1 cellular context compared by ENCODE assay signal in the genomic region with DNA sequence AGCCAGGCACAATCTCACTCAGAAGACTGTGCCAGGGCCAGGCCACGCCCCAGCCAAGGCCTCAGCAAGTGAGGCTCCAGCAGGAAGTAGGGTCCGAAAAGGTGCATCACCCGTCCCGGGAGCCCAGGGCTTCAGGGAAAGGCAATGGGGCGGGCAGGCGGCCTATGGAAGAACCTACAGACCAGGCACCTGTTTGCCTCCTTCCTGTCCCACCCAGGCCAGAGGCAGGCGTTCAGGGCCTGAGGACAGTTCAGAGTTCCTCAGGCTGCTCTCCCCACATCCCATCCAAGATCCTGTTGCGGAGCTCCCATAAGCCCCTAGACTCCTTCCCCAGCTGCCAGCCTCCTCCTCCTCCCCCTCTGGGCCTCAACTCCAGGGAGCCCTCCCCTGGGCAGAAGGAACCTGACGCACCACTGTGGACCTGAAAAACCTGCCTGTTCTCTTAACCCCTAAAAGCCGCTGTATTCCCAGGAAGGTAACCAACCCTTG.
A peak's percentile ranks its signal among the peaks of the same experiment; 100 is the strongest.
TF ChIP-seq lines count a peak whose summit lies in the region.

No MANE protein-coding gene starts in this region.

TF ChIP-seq in HEK293, 187 proteins besides CTCF, POLR2A, EP300 and RAD21 (continued from another document and continues in another):
- TF ChIP-seq, protein P1, sequence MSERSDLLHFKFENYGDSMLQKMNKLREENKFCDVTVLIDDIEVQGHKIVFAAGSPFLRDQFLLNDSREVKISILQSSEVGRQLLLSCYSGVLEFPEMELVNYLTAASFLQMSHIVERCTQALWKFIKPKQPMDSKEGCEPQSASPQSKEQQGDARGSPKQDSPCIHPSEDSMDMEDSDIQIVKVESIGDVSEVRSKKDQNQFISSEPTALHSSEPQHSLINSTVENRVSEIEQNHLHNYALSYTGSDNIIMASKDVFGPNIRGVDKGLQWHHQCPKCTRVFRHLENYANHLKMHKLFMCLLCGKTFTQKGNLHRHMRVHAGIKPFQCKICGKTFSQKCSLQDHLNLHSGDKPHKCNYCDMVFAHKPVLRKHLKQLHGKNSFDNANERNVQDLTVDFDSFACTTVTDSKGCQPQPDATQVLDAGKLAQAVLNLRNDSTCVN (tag by site-specific recombination; optimal IDR thresholded peaks at IDR 0.05) = no peak
- TF ChIP-seq ZXDB (tag by site-specific recombination; IDR thresholded peaks at IDR 0.05) = no peak
- no peak for TF ChIP-seq ZSCAN23 (tag by site-specific recombination; IDR thresholded peaks at IDR 0.05)
- TF ChIP-seq, protein P2, sequence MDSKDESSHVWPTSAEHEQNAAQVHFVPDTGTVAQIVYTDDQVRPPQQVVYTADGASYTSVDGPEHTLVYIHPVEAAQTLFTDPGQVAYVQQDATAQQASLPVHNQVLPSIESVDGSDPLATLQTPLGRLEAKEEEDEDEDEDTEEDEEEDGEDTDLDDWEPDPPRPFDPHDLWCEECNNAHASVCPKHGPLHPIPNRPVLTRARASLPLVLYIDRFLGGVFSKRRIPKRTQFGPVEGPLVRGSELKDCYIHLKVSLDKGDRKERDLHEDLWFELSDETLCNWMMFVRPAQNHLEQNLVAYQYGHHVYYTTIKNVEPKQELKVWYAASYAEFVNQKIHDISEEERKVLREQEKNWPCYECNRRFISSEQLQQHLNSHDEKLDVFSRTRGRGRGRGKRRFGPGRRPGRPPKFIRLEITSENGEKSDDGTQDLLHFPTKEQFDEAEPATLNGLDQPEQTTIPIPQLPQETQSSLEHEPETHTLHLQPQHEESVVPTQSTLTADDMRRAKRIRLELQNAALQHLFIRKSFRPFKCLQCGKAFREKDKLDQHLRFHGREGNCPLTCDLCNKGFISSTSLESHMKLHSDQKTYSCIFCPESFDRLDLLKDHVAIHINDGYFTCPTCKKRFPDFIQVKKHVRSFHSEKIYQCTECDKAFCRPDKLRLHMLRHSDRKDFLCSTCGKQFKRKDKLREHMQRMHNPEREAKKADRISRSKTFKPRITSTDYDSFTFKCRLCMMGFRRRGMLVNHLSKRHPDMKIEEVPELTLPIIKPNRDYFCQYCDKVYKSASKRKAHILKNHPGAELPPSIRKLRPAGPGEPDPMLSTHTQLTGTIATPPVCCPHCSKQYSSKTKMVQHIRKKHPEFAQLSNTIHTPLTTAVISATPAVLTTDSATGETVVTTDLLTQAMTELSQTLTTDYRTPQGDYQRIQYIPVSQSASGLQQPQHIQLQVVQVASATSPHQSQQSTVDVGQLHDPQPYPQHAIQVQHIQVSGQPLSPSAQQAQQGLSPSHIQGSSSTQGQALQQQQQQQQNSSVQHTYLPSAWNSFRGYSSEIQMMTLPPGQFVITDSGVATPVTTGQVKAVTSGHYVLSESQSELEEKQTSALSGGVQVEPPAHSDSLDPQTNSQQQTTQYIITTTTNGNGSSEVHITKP (tag by site-specific recombination; IDR thresholded peaks at IDR 0.05) = peak; percentile 40
- peak; percentile 65; the same call in 1 of the 2 replicates for TF ChIP-seq ZIC2 (tag by site-specific recombination; IDR thresholded peaks at IDR 0.05)
- TF ChIP-seq ZNF521 (tag by site-specific recombination; IDR thresholded peaks at IDR 0.05) = no peak
- no peak for TF ChIP-seq ZNF324 (tag by site-specific recombination; IDR thresholded peaks at IDR 0.05)
- TF ChIP-seq ZNF707 (tag by site-specific recombination; IDR thresholded peaks at IDR 0.05) = no peak
- no peak for TF ChIP-seq KLF1 (tag by site-specific recombination; IDR thresholded peaks at IDR 0.05)
- TF ChIP-seq ZBTB20 (tag by site-specific recombination; IDR thresholded peaks at IDR 0.05) = 0 out of 2 replicates have a peak, but pooled peaks have one; percentile 29
- TF ChIP-seq BCL6B (tag by site-specific recombination; IDR thresholded peaks at IDR 0.05) = no peak
- TF ChIP-seq ZBTB21 (tag by site-specific recombination; IDR thresholded peaks at IDR 0.05) = no peak
- TF ChIP-seq ZNF645 (tag by site-specific recombination; IDR thresholded peaks at IDR 0.05) = no peak
- TF ChIP-seq, protein P3, sequence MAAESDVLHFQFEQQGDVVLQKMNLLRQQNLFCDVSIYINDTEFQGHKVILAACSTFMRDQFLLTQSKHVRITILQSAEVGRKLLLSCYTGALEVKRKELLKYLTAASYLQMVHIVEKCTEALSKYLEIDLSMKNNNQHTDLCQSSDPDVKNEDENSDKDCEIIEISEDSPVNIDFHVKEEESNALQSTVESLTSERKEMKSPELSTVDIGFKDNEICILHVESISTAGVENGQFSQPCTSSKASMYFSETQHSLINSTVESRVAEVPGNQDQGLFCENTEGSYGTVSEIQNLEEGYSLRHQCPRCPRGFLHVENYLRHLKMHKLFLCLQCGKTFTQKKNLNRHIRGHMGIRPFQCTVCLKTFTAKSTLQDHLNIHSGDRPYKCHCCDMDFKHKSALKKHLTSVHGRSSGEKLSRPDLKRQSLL (tag by site-specific recombination; IDR thresholded peaks at IDR 0.05) = no peak
- peak; percentile 39; the same call in 1 of the 2 replicates for TF ChIP-seq GLIS1 (tag by site-specific recombination; IDR thresholded peaks at IDR 0.05)
- TF ChIP-seq SETDB1 (IDR thresholded peaks at IDR 0.05; ENCODE audit: insufficient read length, low read length) = no peak
- peak; percentile 51 for TF ChIP-seq SP2 (tag by site-specific recombination; IDR thresholded peaks at IDR 0.05)
- peak; percentile 54 for TF ChIP-seq ZBTB17 (tag by site-specific recombination; IDR thresholded peaks at IDR 0.05)
- TF ChIP-seq, protein P4, sequence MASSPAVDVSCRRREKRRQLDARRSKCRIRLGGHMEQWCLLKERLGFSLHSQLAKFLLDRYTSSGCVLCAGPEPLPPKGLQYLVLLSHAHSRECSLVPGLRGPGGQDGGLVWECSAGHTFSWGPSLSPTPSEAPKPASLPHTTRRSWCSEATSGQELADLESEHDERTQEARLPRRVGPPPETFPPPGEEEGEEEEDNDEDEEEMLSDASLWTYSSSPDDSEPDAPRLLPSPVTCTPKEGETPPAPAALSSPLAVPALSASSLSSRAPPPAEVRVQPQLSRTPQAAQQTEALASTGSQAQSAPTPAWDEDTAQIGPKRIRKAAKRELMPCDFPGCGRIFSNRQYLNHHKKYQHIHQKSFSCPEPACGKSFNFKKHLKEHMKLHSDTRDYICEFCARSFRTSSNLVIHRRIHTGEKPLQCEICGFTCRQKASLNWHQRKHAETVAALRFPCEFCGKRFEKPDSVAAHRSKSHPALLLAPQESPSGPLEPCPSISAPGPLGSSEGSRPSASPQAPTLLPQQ (tag by site-specific recombination; IDR thresholded peaks at IDR 0.05) = no peak
- no peak; the same call in 1 of the 2 replicates for TF ChIP-seq SCRT1 (tag by site-specific recombination; IDR thresholded peaks at IDR 0.05; ENCODE audit: borderline replicate concordance)
- TF ChIP-seq ZNF398 (tag by site-specific recombination; IDR thresholded peaks at IDR 0.05) = 0 out of 2 replicates have a peak, but pooled peaks have one; percentile 20
- peak; percentile 86 for TF ChIP-seq ZNF600 (tag by site-specific recombination; IDR thresholded peaks at IDR 0.05)
- TF ChIP-seq ZNF19 (tag by site-specific recombination; IDR thresholded peaks at IDR 0.05; ENCODE audit: low read depth) = no peak
- TF ChIP-seq ELK4 (IDR thresholded peaks at IDR 0.05; ENCODE audit: borderline replicate concordance, low read depth, low read length) = no peak
- no peak for TF ChIP-seq ZNF311 (tag by site-specific recombination; IDR thresholded peaks at IDR 0.05; ENCODE audit: borderline replicate concordance)
- no peak for TF ChIP-seq RBAK (tag by site-specific recombination; IDR thresholded peaks at IDR 0.05)
- no peak for TF ChIP-seq ZNF174 (tag by site-specific recombination; IDR thresholded peaks at IDR 0.05)
- TF ChIP-seq ZNF138 (tag by site-specific recombination; IDR thresholded peaks at IDR 0.05; ENCODE audit: borderline replicate concordance) = no peak
- no peak for TF ChIP-seq ZNF280D (tag by site-specific recombination; IDR thresholded peaks at IDR 0.05)
- TF ChIP-seq ZNF621 (tag by site-specific recombination; IDR thresholded peaks at IDR 0.05) = no peak
- TF ChIP-seq ZNF10 (tag by site-specific recombination; IDR thresholded peaks at IDR 0.05) = no peak
- TF ChIP-seq ZNF426 (tag by site-specific recombination; IDR thresholded peaks at IDR 0.05) = no peak
- 0 out of 2 replicates have a peak, but pooled peaks have one; percentile 22 for TF ChIP-seq ZBTB8A (tag by site-specific recombination; IDR thresholded peaks at IDR 0.05)
- TF ChIP-seq ZNF350 (tag by site-specific recombination; IDR thresholded peaks at IDR 0.05) = no peak
- TF ChIP-seq HOXD13 (CRISPR knock-in tag; IDR thresholded peaks at IDR 0.05; ENCODE audit: borderline replicate concordance) = no peak
- TF ChIP-seq GLIS2 (tag by site-specific recombination; IDR thresholded peaks at IDR 0.05) = no peak
- TF ChIP-seq SCRT2 (tag by site-specific recombination; IDR thresholded peaks at IDR 0.05) = peak; percentile 76; the same call in 1 of the 2 replicates
- TF ChIP-seq ZNF248 (tag by site-specific recombination; IDR thresholded peaks at IDR 0.05) = no peak
- TF ChIP-seq ZNF623 (tag by site-specific recombination; IDR thresholded peaks at IDR 0.05) = no peak
- TF ChIP-seq ZNF37A (tag by site-specific recombination; IDR thresholded peaks at IDR 0.05) = no peak
- no peak for TF ChIP-seq IKZF3 (tag by site-specific recombination; IDR thresholded peaks at IDR 0.05)
